20 cellular contexts compared by ENCODE assay signal in the genomic region with DNA sequence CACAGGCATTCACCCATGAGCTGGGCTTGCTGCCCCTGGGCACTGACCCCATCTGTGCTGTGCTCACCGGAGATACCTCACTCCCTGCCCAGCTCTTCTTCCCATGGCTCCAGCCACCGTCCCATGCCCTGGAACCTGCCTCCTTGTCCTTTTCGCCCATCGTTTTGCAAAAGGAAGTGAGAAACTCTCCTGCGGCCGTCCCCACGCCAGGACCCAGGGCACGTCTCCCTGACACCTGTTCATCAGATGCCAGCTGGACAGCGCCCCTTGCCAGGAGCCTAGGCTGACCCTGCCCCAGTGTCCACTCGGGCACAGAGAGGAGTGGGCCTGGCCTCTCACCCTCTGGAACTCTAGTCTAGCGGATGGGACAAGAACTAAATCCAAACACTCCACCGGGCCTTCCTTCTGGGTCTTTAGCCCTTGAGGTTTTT.
DNase-seq lines count a peak whose midpoint lies in the region; ATAC-seq and TF ChIP-seq lines count a peak whose summit lies in the region.
"Had no signal": no experiment of that assay in that cellular context is flagged by ENCODE, and none has a peak within 500 bp of the region (broad histone marks: within the 10 kb centered on the region; RNA-seq: fewer than 3 reads in every experiment).

No MANE protein-coding gene starts in this region.

- TF ChIP-seq CTCF in left ventricle myocardium inferior (IDR thresholded peaks at IDR 0.05; ENCODE audit: borderline replicate concordance), result no peak
- TF ChIP-seq CTCF in neural crest cell (conservative IDR thresholded peaks at IDR 0.05), result no peak

- H3K27ac ChIP-seq in left ventricle myocardium inferior (replicated peaks), result peak overlapping the region; percentile 45
- H3K27ac ChIP-seq in right cardiac atrium (ENCODE audit: low read length), result no peak overlapping the region

- peaks cover 27% of the 10 kb centered on the region for H3K27me3 Mint-ChIP-seq in neural crest cell (ENCODE audit: low read depth)

- peaks cover 20% of the 10 kb centered on the region for H3K36me3 ChIP-seq in left ventricle myocardium inferior
- H3K36me3 ChIP-seq: MG63 had no signal

- peak overlapping the region; percentile 57 for H3K27ac Mint-ChIP-seq in neural crest cell (ENCODE audit: unreplicated experiment)

- no peak overlapping the region for H3K4me3 Mint-ChIP-seq in neural crest cell
- H3K4me3 Mint-ChIP-seq: HFFc6 had no signal

- DNase-seq in left ventricle myocardium inferior (no peak), right cardiac atrium (no peak), ecto neural progenitor cell (ENCODE audit: low spot score) (peak; percentile 31), neural crest cell (ENCODE audit: low read depth, low spot score) (no peak), ureter (ENCODE audit: low spot score) (peak; percentile 35), activated T-cell treated with anti-CD3 and anti-CD28 coated beads for 4 hours (no peak)
- DNase-seq in effector CD8-positive, alpha-beta T cell (lab: John Stamatoyannopoulos, UW), result no peak
- DNase-seq: DMS53, HFFc6, Karpas-422, MG63, NCI-H1092 treated with DMSO at 0.1 percent for 48 hours, NCI-H2107, NCI-H2227 treated with DMSO at 0.1 percent for 48 hours, NCI-H524, SHP77 treated with DMSO at 0.1 percent for 48 hours had no signal

- peaks cover 8% of the 10 kb centered on the region for H3K4me1 Mint-ChIP-seq in neural crest cell

- intact Hi-C loops in left ventricle myocardium inferior (cut with micrococcal nuclease), result no loop called here
- intact Hi-C loops in right cardiac atrium (cut with DNase I), result no loop called here

- no peaks in the 10 kb centered on the region for H3K27me3 ChIP-seq in left ventricle myocardium inferior (ENCODE audit: low read depth)
- H3K27me3 ChIP-seq in right cardiac atrium (ENCODE audit: control insufficient read depth, insufficient read depth), result no peaks in the 10 kb centered on the region
- H3K27me3 ChIP-seq: MG63 had no signal

- no peaks in the 10 kb centered on the region for H3K9me3 ChIP-seq in left ventricle myocardium inferior (replicated peaks)
- H3K9me3 ChIP-seq in right cardiac atrium (ENCODE audit: control insufficient read depth, low read length), result no peaks in the 10 kb centered on the region
- H3K9me3 ChIP-seq: Caco-2, MG63 had no signal

- no peak for ATAC-seq in right cardiac atrium
- no peak for ATAC-seq in GM21528 (IDR thresholded peaks at IDR 0.05; ENCODE audit: low FRiP score, unreplicated experiment)
- ATAC-seq: HepG2, Panc1 had no signal

- no peaks in the 10 kb centered on the region for H3K9me3 Mint-ChIP-seq in neural crest cell
- H3K9me3 Mint-ChIP-seq: HFFc6 had no signal

- peaks cover 31% of the 10 kb centered on the region for H3K4me1 ChIP-seq in left ventricle myocardium inferior
- H3K4me1 ChIP-seq in right cardiac atrium (ENCODE audit: control insufficient read depth, insufficient read depth, low read length), result no peaks in the 10 kb centered on the region
- H3K4me1 ChIP-seq: Caco-2 had no signal

- H3K4me3 ChIP-seq in left ventricle myocardium inferior, result no peak overlapping the region
- H3K4me3 ChIP-seq in right cardiac atrium (ENCODE audit: low read length), result no peak overlapping the region
- H3K4me3 ChIP-seq: MG63 had no signal

- 96% methylated on average over 12 of the region's 12 CpGs for WGBS in right cardiac atrium

- H3K36me3 Mint-ChIP-seq in neural crest cell (ENCODE audit: low read depth), result no peaks in the 10 kb centered on the region

Comparison
In these comparisons a context has a peak if more than half of its experiments do, and no peak if none do; other contexts are left out.
1. DNase-seq: peak in ecto neural progenitor cell (single experiment) and ureter (single experiment); none in left ventricle myocardium inferior (single experiment), right cardiac atrium (0 of 3), neural crest cell (single experiment), activated T-cell treated with anti-CD3 and anti-CD28 coated beads for 4 hours (single experiment) and effector CD8-positive, alpha-beta T cell (single experiment).